Comparison of ENCODE assay signal across 22 cellular contexts in genomic region chr1:82445132-82445531, GRCh38.
DNase-seq lines count a peak whose midpoint lies in the region; ATAC-seq, FAIRE-seq and TF ChIP-seq lines count a peak whose summit lies in the region.
"Had no signal": no experiment of that assay in that cellular context is flagged by ENCODE, and none has a peak within 500 bp of the region (broad histone marks: within the 10 kb centered on the region; RNA-seq: fewer than 3 reads in every experiment).

No MANE protein-coding gene starts in this region.

- peak; percentile 66 for FAIRE-seq in D721Med (lab: Jason Lieb, UNC)
- FAIRE-seq: A204.1, G401.6, GM12891, GM19239 had no signal

- no peaks in the 10 kb centered on the region for H3K36me3 Mint-ChIP-seq in neural progenitor cell
- H3K36me3 Mint-ChIP-seq: CD14-positive monocyte; CD4-positive, alpha-beta memory T cell; CD4-positive, CD25-positive, alpha-beta regulatory T cell; CD8-positive, alpha-beta memory T cell had no signal

- no peak overlapping the region for H3K4me3 Mint-ChIP-seq in neural progenitor cell
- H3K4me3 Mint-ChIP-seq: CD14-positive monocyte; CD4-positive, alpha-beta memory T cell; CD4-positive, CD25-positive, alpha-beta regulatory T cell; CD8-positive, alpha-beta memory T cell had no signal

- H3K27ac ChIP-seq in HEK293 (ENCODE audit: extremely low read depth, low read depth, low read length) (no peak overlapping the region), neural progenitor cell (no peak overlapping the region)
- H3K27ac ChIP-seq: BLaER1 had no signal

- CTCF ChIA-PET in HEK293 (lab: Yijun Ruan, JAX), result no interaction called here

- H3K9ac ChIP-seq in adipocyte (ENCODE audit: low read length) (peak overlapping the region; percentile 8), neural progenitor cell (no peak overlapping the region)
- H3K9ac ChIP-seq: BLaER1 had no signal

- DNase-seq in D721Med (ENCODE audit: insufficient read length, low spot score), result no peak
- DNase-seq in adipocyte (ENCODE audit: low read depth), result no peak
- no peak for DNase-seq in NCI-H2081 (lab: John Stamatoyannopoulos, UW)
- no peak for DNase-seq in neural progenitor cell (ENCODE audit: low spot score)
- DNase-seq: 8988T; ACHN; BE2C; C1 segment of cervical spinal cord; CD4-positive, alpha-beta memory T cell; CD4-positive, CD25-positive, alpha-beta regulatory T cell; CD8-positive, alpha-beta memory T cell; COR-L47; DMS79 treated with DMSO at 0.1 percent for 48 hours; GF-D8 had no signal

- POLR2A ChIA-PET in HEK293 (lab: Yijun Ruan, JAX), result no interaction called here

- no peak overlapping the region for H3K4me2 ChIP-seq in neural progenitor cell
- H3K4me2 ChIP-seq: BLaER1 had no signal

- H3K27me3 ChIP-seq in adipocyte (replicated peaks; ENCODE audit: control insufficient read depth, insufficient read depth, low read length) (no peaks in the 10 kb centered on the region), neural progenitor cell (no peaks in the 10 kb centered on the region)
- H3K27me3 ChIP-seq: BE2C, BLaER1 had no signal

- H3K4me1 ChIP-seq in HEK293 (ENCODE audit: control insufficient read depth, insufficient read depth, low read length) (no peaks in the 10 kb centered on the region), adipocyte (ENCODE audit: control insufficient read depth, insufficient read depth, low read length) (peaks cover 20% of the 10 kb centered on the region), neural progenitor cell (peaks cover 9% of the 10 kb centered on the region)
- H3K4me1 ChIP-seq: BE2C, BLaER1 had no signal

- peaks cover 4% of the 10 kb centered on the region for H3K9me3 Mint-ChIP-seq in neural progenitor cell

- no peaks in the 10 kb centered on the region for H3K27me3 Mint-ChIP-seq in neural progenitor cell (ENCODE audit: insufficient read depth, low read depth)
- H3K27me3 Mint-ChIP-seq: CD4-positive, alpha-beta memory T cell; CD4-positive, CD25-positive, alpha-beta regulatory T cell had no signal

- TF ChIP-seq CTCF in D721Med (IDR thresholded peaks at IDR 0.05; ENCODE audit: insufficient read depth, missing control alignments), result no peak
- TF ChIP-seq CTCF in HEK293 (tag by site-specific recombination; IDR thresholded peaks at IDR 0.05), result no peak
- TF ChIP-seq CTCF in neural progenitor cell (IDR thresholded peaks at IDR 0.05), result no peak

- no peaks in the 10 kb centered on the region for H3F3A ChIP-seq in neural progenitor cell (ENCODE audit: low read depth)

- H3K4me1 Mint-ChIP-seq in neural progenitor cell, result no peaks in the 10 kb centered on the region
- H3K4me1 Mint-ChIP-seq: CD14-positive monocyte; CD4-positive, alpha-beta memory T cell; CD4-positive, CD25-positive, alpha-beta regulatory T cell; CD8-positive, alpha-beta memory T cell had no signal

- no peak for ATAC-seq in HG02759 (IDR thresholded peaks at IDR 0.05; ENCODE audit: unreplicated experiment)

- no peaks in the 10 kb centered on the region for H4K20me1 ChIP-seq in neural progenitor cell (ENCODE audit: low read depth)
- H4K20me1 ChIP-seq: BLaER1 had no signal

- H3K27ac Mint-ChIP-seq in neural progenitor cell, result no peak overlapping the region
- H3K27ac Mint-ChIP-seq: CD14-positive monocyte; CD4-positive, alpha-beta memory T cell; CD4-positive, CD25-positive, alpha-beta regulatory T cell; CD8-positive, alpha-beta memory T cell had no signal

- H3K36me3 ChIP-seq in HEK293 (ENCODE audit: control insufficient read depth in 2 of 2, insufficient read depth in 1 of 2, low read length in 2 of 2) (no peaks in the 10 kb centered on the region), adipocyte (ENCODE audit: control insufficient read depth, insufficient read depth, low read length, severe bottlenecking) (no peaks in the 10 kb centered on the region), neural progenitor cell (no peaks in the 10 kb centered on the region)
- H3K36me3 ChIP-seq: BE2C, BLaER1 had no signal

- no peaks in the 10 kb centered on the region for H3K79me2 ChIP-seq in neural progenitor cell (ENCODE audit: low read depth)

- H3K4me3 ChIP-seq in HEK293 (ENCODE audit: low read depth, low read length), result no peak overlapping the region
- H3K4me3 ChIP-seq in adipocyte (ENCODE audit: low read length), result no peak overlapping the region
- H3K4me3 ChIP-seq in neural progenitor cell, result no peak overlapping the region
- H3K4me3 ChIP-seq: BLaER1 had no signal

- H3K9me3 ChIP-seq in HEK293 (ENCODE audit: control insufficient read depth, insufficient read depth, low read depth, low read length), result no peaks in the 10 kb centered on the region
- H3K9me3 ChIP-seq in adipocyte (ENCODE audit: control insufficient read depth, low read length), result no peaks in the 10 kb centered on the region
- H3K9me3 ChIP-seq in neural progenitor cell (ENCODE audit: low read depth), result no peaks in the 10 kb centered on the region
- H3K9me3 ChIP-seq: BE2C, BLaER1 had no signal

- no peak overlapping the region for H2AFZ ChIP-seq in neural progenitor cell (replicated peaks)

TF ChIP-seq in HEK293, 187 proteins besides CTCF, POLR2A, EP300 and RAD21:
- peak; percentile 54; the same call in 1 of the 2 replicates for TF ChIP-seq ATF2 (tag by site-specific recombination; IDR thresholded peaks at IDR 0.05; ENCODE audit: low read depth)
- TF ChIP-seq ZNF146 (tag by site-specific recombination; IDR thresholded peaks at IDR 0.05), result no peak
